In the genomic region with DNA sequence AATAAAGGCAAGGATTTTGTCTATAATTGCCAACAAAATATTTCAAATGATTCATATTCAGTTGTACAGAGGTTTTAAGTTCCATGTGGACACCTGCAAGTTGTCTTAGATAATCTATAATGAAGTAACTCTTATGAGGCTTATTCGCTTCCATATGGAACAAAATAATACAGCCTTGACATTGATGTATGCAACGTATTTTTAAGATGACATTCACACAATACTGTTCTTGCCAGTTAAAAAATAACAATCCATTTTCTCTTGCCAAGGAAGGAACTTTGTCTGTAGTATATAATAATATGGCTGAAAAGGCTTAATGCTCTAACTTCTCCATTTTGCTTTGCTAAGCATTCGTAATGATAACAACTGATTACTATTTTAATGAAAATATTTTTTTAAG, we compare ENCODE assay signal across 34 cellular contexts.
"Had no signal": no experiment of that assay in that cellular context is flagged by ENCODE, and none has a peak within 500 bp of the region (broad histone marks: within the 10 kb centered on the region; RNA-seq: fewer than 3 reads in every experiment).

No MANE protein-coding gene starts in this region.

- H3K4me3 ChIP-seq: MG63 had no signal

- H3K9ac ChIP-seq: KMS-11 had no signal

- H3K4me2 ChIP-seq: KMS-11 had no signal

- H3K9me3 ChIP-seq: MG63 had no signal

- H3K27ac ChIP-seq: KMS-11 had no signal

- H3K36me3 ChIP-seq: MG63 had no signal

- DNase-seq: Kasumi-1, MG63, MM.1S, MV-4-11, NCI-H1048, NCI-H1092, NCI-H1092 treated with DMSO at 0.1 percent for 48 hours, NCI-H1105, NCI-H1105 treated with DMSO at 0.1 percent for 48 hours, NCI-H1417, NCI-H1417 treated with DMSO at 0.1 percent for 48 hours, NCI-H1436, NCI-H1436 treated with DMSO at 0.1 percent for 48 hours, NCI-H146, NCI-H1694, NCI-H1694 treated with DMSO at 0.1 percent for 48 hours, NCI-H187, NCI-H187 treated with DMSO at 0.1 percent for 48 hours, NCI-H1930, NCI-H2029, NCI-H2029 treated with DMSO at 0.1 percent for 48 hours, NCI-H2081, NCI-H2081 treated with DMSO at 0.1 percent for 48 hours, NCI-H2107, NCI-H2171, NCI-H2171 treated with DMSO at 0.1 percent for 48 hours, NCI-H2227 treated with DMSO at 0.1 percent for 48 hours, NCI-H226, NCI-H345, NCI-H446, NCI-H446 treated with DMSO at 0.1 percent for 48 hours, NCI-H510A, NCI-H510A treated with DMSO at 0.1 percent for 48 hours had no signal

- H3K27me3 ChIP-seq: MG63 had no signal
